Comparison of ENCODE assay signal across 8 cellular contexts in the genomic region with DNA sequence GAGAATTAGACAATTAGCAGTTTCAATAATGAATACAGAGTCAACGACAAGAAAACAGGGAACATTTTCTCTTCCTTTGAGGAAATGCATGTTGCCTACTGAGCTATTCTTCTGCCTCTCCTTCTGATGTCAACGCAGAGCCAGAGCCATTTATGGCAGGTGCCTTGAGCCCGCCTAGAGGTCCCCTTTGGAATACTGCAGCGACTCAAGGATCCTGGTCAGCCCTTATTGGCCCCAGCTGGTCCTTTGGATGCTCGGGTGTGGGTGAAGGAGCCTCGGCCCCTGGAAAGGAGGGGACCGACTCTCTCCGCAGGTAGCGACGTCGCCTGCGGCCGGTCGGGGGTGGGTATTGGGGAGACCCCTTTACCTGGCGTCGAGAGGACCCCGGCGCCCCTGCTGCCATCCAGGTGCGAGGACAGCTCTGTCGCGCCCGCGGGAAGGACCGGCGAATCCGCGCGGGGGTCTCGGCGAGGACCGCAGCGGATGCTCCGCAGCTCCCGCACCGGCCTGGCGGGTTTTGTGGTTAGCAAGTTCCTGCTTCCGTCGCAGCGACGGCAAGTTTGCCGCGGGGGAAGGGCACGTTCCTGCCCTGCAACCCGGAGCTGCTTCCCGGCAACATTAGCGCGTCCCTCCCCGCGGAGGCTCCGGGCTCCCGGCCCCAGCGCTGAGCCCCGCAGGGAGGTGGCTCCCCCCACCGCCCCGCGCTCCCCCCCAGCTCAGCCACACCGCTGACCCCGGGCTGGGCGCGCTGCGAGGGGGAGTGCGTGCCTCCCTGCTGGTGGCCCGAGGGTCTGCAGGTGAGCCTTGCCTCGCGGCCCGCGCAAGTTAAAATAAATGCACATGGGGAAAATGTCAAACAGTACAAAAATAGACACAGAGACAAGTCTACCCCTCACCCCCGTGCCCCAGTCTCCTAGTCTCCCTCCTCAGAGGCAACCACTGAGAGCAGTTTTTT. TPM values are rescaled to one million over a fixed set of nuclear protein-coding genes. Genes with fewer than 3 reads are reported as not detected.
A peak's percentile ranks its signal among the peaks of the same experiment; 100 is the strongest.
DNase-seq lines count a peak whose midpoint lies in the region; ATAC-seq and TF ChIP-seq lines count a peak whose summit lies in the region.

A gene (minus strand): TSS at position 532 of the 955 bp plus-strand sequence. CDS start 6,928 bp downstream, outside the sequence.

- peaks cover 12% of the 10 kb centered on the region for H3K36me3 Mint-ChIP-seq in mesothelial cell of epicardium

- H3K4me3 Mint-ChIP-seq in mesothelial cell of epicardium = peak within 1 kb of the TSS; percentile 76

- H3K27me3 Mint-ChIP-seq in mesothelial cell of epicardium (ENCODE audit: low read depth) = no peaks in the 10 kb centered on the region

- peak; percentile 48 for ATAC-seq in GM21619 (IDR thresholded peaks at IDR 0.05; ENCODE audit: unreplicated experiment)
- no peak for ATAC-seq in GM18502 (IDR thresholded peaks at IDR 0.05; ENCODE audit: poor library complexity, unreplicated experiment)

- H3K4me1 Mint-ChIP-seq in mesothelial cell of epicardium = peaks cover 12% of the 10 kb centered on the region

- DNase-seq in AG08395 (ENCODE audit: low spot score) (peak; percentile 49), NCI-H526 treated with DMSO at 0.1 percent for 48 hours (lab: John Stamatoyannopoulos, UW) (peak; percentile 44), epidermal melanocyte (ENCODE audit: insufficient read length, low spot score) (peak; percentile 18), mesothelial cell of epicardium (ENCODE audit: low spot score in 2 of 2, unreplicated experiment in 2 of 2) (peak; percentile 36 to 70)
- DNase-seq in activated T-cell treated with anti-CD3 and anti-CD28 coated beads, Interleukin-2, amount 50 U/mL, for 1 hour = peak; percentile 59
- DNase-seq in stimulated activated CD8-positive, alpha-beta memory T cell treated with anti-CD3 and anti-CD28 coated beads, Interleukin-7, amount 100 ng/mL, for 24 hours (ENCODE audit: low read depth) = peak; percentile 4

- peak; percentile 71 for TF ChIP-seq CTCF in mesothelial cell of epicardium (IDR thresholded peaks at IDR 0.05; ENCODE audit: unreplicated experiment)

- H3K9me3 Mint-ChIP-seq in mesothelial cell of epicardium = peaks cover 9% of the 10 kb centered on the region

- peak within 1 kb of the TSS; percentile 16 for H3K27ac Mint-ChIP-seq in mesothelial cell of epicardium

RNA-seq across cellular contexts. Expression of the gene that starts here (rescaled TPM):
- 15.4 to 17.2 TPM (median 16.6 TPM) in 3 replicates for total RNA-seq in mesothelial cell of epicardium

Comparison
In these comparisons a context has a peak if more than half of its experiments do, and no peak if none do; other contexts are left out.
1. DNase-seq: peak in every context shown above with its lines; median percentile 59 in activated T-cell treated with anti-CD3 and anti-CD28 coated beads, Interleukin-2, amount 50 U/mL, for 1 hour; 53 in mesothelial cell of epicardium; 49 in AG08395; 44 in NCI-H526 treated with DMSO at 0.1 percent for 48 hours; 18 in epidermal melanocyte; 4 in stimulated activated CD8-positive, alpha-beta memory T cell treated with anti-CD3 and anti-CD28 coated beads, Interleukin-7, amount 100 ng/mL, for 24 hours.